ENCODE assay signal across 15 cellular contexts in genomic region chr2:43197568-43197896, GRCh38. TPM values are rescaled to one million over a fixed set of nuclear protein-coding genes. Genes with fewer than 3 reads are reported as not detected.
DNase-seq lines count a peak whose midpoint lies in the region; ATAC-seq, FAIRE-seq and TF ChIP-seq lines count a peak whose summit lies in the region.
"Had no signal": no experiment of that assay in that cellular context is flagged by ENCODE, and none has a peak within 500 bp of the region (broad histone marks: within the 10 kb centered on the region; RNA-seq: fewer than 3 reads in every experiment).

No MANE protein-coding gene starts in this region.

- ATAC-seq in activated naive CD8-positive, alpha-beta T cell treated with anti-CD3 and anti-CD28 coated beads, Interleukin-2, amount 10 ng/mL, durations not matched to agents 7 days and 5 days (ENCODE audit: low read depth): no peak
- no peak for ATAC-seq in natural killer cell treated with Interleukin-12 subunit alpha and Interleukin-12 subunit beta and Interleukin-15 and Interleukin-18, amount 100 ng/mL, for 72 hours
- no peak for ATAC-seq in GM21717 (IDR thresholded peaks at IDR 0.05; ENCODE audit: unreplicated experiment)
- ATAC-seq: activated CD8-positive, alpha-beta memory T cell treated with anti-CD3 and anti-CD28 coated beads, Interleukin-2, amount 10 ng/mL, durations not matched to agents 7 days and 5 days had no signal

- no peaks in the 10 kb centered on the region for H3K9me3 ChIP-seq in CD4-positive, alpha-beta memory T cell (ENCODE audit: control insufficient read depth in 1 of 2, low read length in 2 of 2)
- no peaks in the 10 kb centered on the region for H3K9me3 ChIP-seq in HEK293 (ENCODE audit: control insufficient read depth, insufficient read depth, low read depth, low read length)

- H3K4me3 ChIP-seq in CD4-positive, alpha-beta memory T cell (ENCODE audit: low read length in 2 of 2): no peak overlapping the region
- no peak overlapping the region for H3K4me3 ChIP-seq in HEK293 (ENCODE audit: low read depth, low read length)
- H3K4me3 ChIP-seq: SK-N-MC had no signal

- H3K4me1 Mint-ChIP-seq in CD4-positive, alpha-beta memory T cell: peaks cover 36 to 70% (median 54%) of the 10 kb centered on the region in 4 donors
- H3K4me1 Mint-ChIP-seq in activated naive CD8-positive, alpha-beta T cell treated with anti-CD3 and anti-CD28 coated beads, Interleukin-2, amount 10 ng/mL, durations not matched to agents 7 days and 5 days: peaks cover 64% of the 10 kb centered on the region
- peaks cover 32 to 37% of the 10 kb centered on the region in 2 donors for H3K4me1 Mint-ChIP-seq in natural killer cell treated with Interleukin-12 subunit alpha and Interleukin-12 subunit beta and Interleukin-15 and Interleukin-18, amount 100 ng/mL, for 72 hours (ENCODE audit: low read depth in 2 of 2)

- H3K27ac Mint-ChIP-seq in CD4-positive, alpha-beta memory T cell: peak overlapping the region; percentile 95 to 99 (median 96)
- peak overlapping the region; percentile 92 for H3K27ac Mint-ChIP-seq in activated naive CD8-positive, alpha-beta T cell treated with anti-CD3 and anti-CD28 coated beads, Interleukin-2, amount 10 ng/mL, durations not matched to agents 7 days and 5 days
- H3K27ac Mint-ChIP-seq in natural killer cell treated with Interleukin-12 subunit alpha and Interleukin-12 subunit beta and Interleukin-15 and Interleukin-18, amount 100 ng/mL, for 72 hours: peak overlapping the region; percentile 81 to 89

- no peaks in the 10 kb centered on the region for H3K36me3 ChIP-seq in CD4-positive, alpha-beta memory T cell (ENCODE audit: insufficient read depth, low read length)
- no peaks in the 10 kb centered on the region for H3K36me3 ChIP-seq in HEK293 (ENCODE audit: control insufficient read depth in 2 of 2, insufficient read depth in 1 of 2, low read length in 2 of 2)

- H3K4me3 Mint-ChIP-seq in CD4-positive, alpha-beta memory T cell: peak overlapping the region in 4 of 8 donors; percentile 18 to 59 (median 36)
- peak overlapping the region; percentile 8 for H3K4me3 Mint-ChIP-seq in activated naive CD8-positive, alpha-beta T cell treated with anti-CD3 and anti-CD28 coated beads, Interleukin-2, amount 10 ng/mL, durations not matched to agents 7 days and 5 days
- H3K4me3 Mint-ChIP-seq in natural killer cell treated with Interleukin-12 subunit alpha and Interleukin-12 subunit beta and Interleukin-15 and Interleukin-18, amount 100 ng/mL, for 72 hours: peak overlapping the region; percentile 36
- H3K4me3 Mint-ChIP-seq: activated CD8-positive, alpha-beta memory T cell treated with anti-CD3 and anti-CD28 coated beads, Interleukin-2, amount 10 ng/mL, durations not matched to agents 7 days and 5 days had no signal

- H3K27me3 ChIP-seq in CD4-positive, alpha-beta memory T cell (ENCODE audit: insufficient read depth, low read length): no peaks in the 10 kb centered on the region

- H3K27me3 Mint-ChIP-seq in CD4-positive, alpha-beta memory T cell: no peaks in the 10 kb centered on the region
- no peaks in the 10 kb centered on the region for H3K27me3 Mint-ChIP-seq in activated naive CD8-positive, alpha-beta T cell treated with anti-CD3 and anti-CD28 coated beads, Interleukin-2, amount 10 ng/mL, durations not matched to agents 7 days and 5 days
- H3K27me3 Mint-ChIP-seq in natural killer cell treated with Interleukin-12 subunit alpha and Interleukin-12 subunit beta and Interleukin-15 and Interleukin-18, amount 100 ng/mL, for 72 hours: no peaks in the 10 kb centered on the region
- H3K27me3 Mint-ChIP-seq: activated CD8-positive, alpha-beta memory T cell treated with anti-CD3 and anti-CD28 coated beads, Interleukin-2, amount 10 ng/mL, durations not matched to agents 7 days and 5 days had no signal

- no peaks in the 10 kb centered on the region for H3K36me3 Mint-ChIP-seq in CD4-positive, alpha-beta memory T cell
- peaks cover 3% of the 10 kb centered on the region for H3K36me3 Mint-ChIP-seq in activated naive CD8-positive, alpha-beta T cell treated with anti-CD3 and anti-CD28 coated beads, Interleukin-2, amount 10 ng/mL, durations not matched to agents 7 days and 5 days
- no peaks in the 10 kb centered on the region for H3K36me3 Mint-ChIP-seq in natural killer cell treated with Interleukin-12 subunit alpha and Interleukin-12 subunit beta and Interleukin-15 and Interleukin-18, amount 100 ng/mL, for 72 hours

- no peak for FAIRE-seq in RCC 7860 (lab: Jason Lieb, UNC)
- FAIRE-seq: bronchial epithelial cell, islet of Langerhans had no signal

- POLR2A ChIA-PET in CD4-positive, alpha-beta memory T cell (lab: Charles Lee; ENCODE audit: partially characterized antibody): interaction anchor here (1.0 to 46.5 kb wide), 3 partner anchors 11 to 45 kb away, joined by 3 to 6960 read pairs (median 1138); partner anchors contain the start of gene ZFP36L2
- POLR2A ChIA-PET in HEK293 (lab: Yijun Ruan, JAX): no interaction called here
- POLR2A ChIA-PET in activated naive CD8-positive, alpha-beta T cell treated with anti-CD3 and anti-CD28 coated beads, Interleukin-2, amount 10 ng/mL, durations not matched to agents 7 days and 5 days (lab: Charles Lee): interaction anchor here (0.6 to 8.4 kb wide), 6 partner anchors 23 to 70 kb away, joined by 4 to 238 read pairs (median 20); partner anchors contain the start of gene ZFP36L2

- DNase-seq in CD4-positive, alpha-beta memory T cell: peak in 1 of 5 donors; percentile 15
- no peak for DNase-seq in activated naive CD8-positive, alpha-beta T cell treated with anti-CD3 and anti-CD28 coated beads, Interleukin-2, amount 10 ng/mL, durations not matched to agents 7 days and 5 days
- DNase-seq in natural killer cell treated with Interleukin-12 subunit alpha and Interleukin-12 subunit beta and Interleukin-15 and Interleukin-18, amount 100 ng/mL, for 72 hours (ENCODE audit: low spot score): no peak
- DNase-seq in RCC 7860 (ENCODE audit: low spot score): no peak
- DNase-seq in NCI-H524 (lab: John Stamatoyannopoulos, UW): no peak
- DNase-seq: activated CD8-positive, alpha-beta memory T cell treated with anti-CD3 and anti-CD28 coated beads, Interleukin-2, amount 10 ng/mL, durations not matched to agents 7 days and 5 days; DMS79; mesendoderm; NCI-H69; stimulated activated CD4-positive, alpha-beta T cell treated with anti-CD3 and anti-CD28 coated beads, Interleukin-4, amount 100 ng/mL, for 1 hour had no signal

- intact Hi-C loops in CD4-positive, alpha-beta memory T cell (cut with micrococcal nuclease): no loop called here

- peaks cover 66% of the 10 kb centered on the region for H3K4me1 ChIP-seq in CD4-positive, alpha-beta memory T cell (ENCODE audit: insufficient read depth, low read length)
- no peaks in the 10 kb centered on the region for H3K4me1 ChIP-seq in HEK293 (ENCODE audit: control insufficient read depth, insufficient read depth, low read length)

- no peak overlapping the region for H3K27ac ChIP-seq in CD4-positive, alpha-beta memory T cell (ENCODE audit: low read depth, low read length)
- H3K27ac ChIP-seq in HEK293 (ENCODE audit: extremely low read depth, low read depth, low read length): no peak overlapping the region
- H3K27ac ChIP-seq: SK-N-MC had no signal

- CTCF ChIA-PET in CD4-positive, alpha-beta memory T cell (lab: Charles Lee; ENCODE audit: partially characterized antibody): interaction anchor here (1.0 to 6.9 kb wide), 2 partner anchors 28 to 32 kb away, joined by 3 to 50 read pairs; no protein-coding TSS in a partner anchor
- CTCF ChIA-PET in HEK293 (lab: Yijun Ruan, JAX): no interaction called here

- TF ChIP-seq CTCF in HEK293 (tag by site-specific recombination; IDR thresholded peaks at IDR 0.05): no peak

- peaks cover 0 to 7% (median 0%) of the 10 kb centered on the region in 8 donors for H3K9me3 Mint-ChIP-seq in CD4-positive, alpha-beta memory T cell
- peaks cover 1% of the 10 kb centered on the region for H3K9me3 Mint-ChIP-seq in activated naive CD8-positive, alpha-beta T cell treated with anti-CD3 and anti-CD28 coated beads, Interleukin-2, amount 10 ng/mL, durations not matched to agents 7 days and 5 days
- H3K9me3 Mint-ChIP-seq in natural killer cell treated with Interleukin-12 subunit alpha and Interleukin-12 subunit beta and Interleukin-15 and Interleukin-18, amount 100 ng/mL, for 72 hours: peaks cover 4% of the 10 kb centered on the region

TF ChIP-seq in HEK293, 187 proteins besides CTCF, POLR2A, EP300 and RAD21:
- no peak for TF ChIP-seq ZNF302 (tag by site-specific recombination; IDR thresholded peaks at IDR 0.05; ENCODE audit: low read depth)
- TF ChIP-seq SCRT2 (tag by site-specific recombination; IDR thresholded peaks at IDR 0.05): peak; percentile 56; the same call in 1 of the 2 replicates
- 0 out of 2 replicates have a peak, but pooled peaks have one; percentile 32 for TF ChIP-seq SCRT1 (tag by site-specific recombination; IDR thresholded peaks at IDR 0.05; ENCODE audit: borderline replicate concordance)
TF ChIP-seq in HEK293: peak in this region for 2.

RNA-seq across cellular contexts. Expression of gene ZFP36L2, which starts 28.9 kb away (rescaled TPM):
- 100 to 1,000 TPM; 456 to 464 TPM for total RNA-seq in CD4-positive, alpha-beta memory T cell
- polyA plus RNA-seq in CD4-positive, alpha-beta memory T cell: 100 to 1,000 TPM; 271 to 523 TPM
- 100 to 1,000 TPM; 207 to 218 TPM for total RNA-seq in activated naive CD8-positive, alpha-beta T cell treated with anti-CD3 and anti-CD28 coated beads, Interleukin-2, amount 10 ng/mL, durations not matched to agents 7 days and 5 days
- 10 to 100 TPM; 22.3 to 24.7 TPM for total RNA-seq in natural killer cell treated with Interleukin-12 subunit alpha and Interleukin-12 subunit beta and Interleukin-15 and Interleukin-18, amount 100 ng/mL, for 72 hours

Comparison
In these comparisons a context has a peak if more than half of its experiments do, and no peak if none do; other contexts are left out.
1. RNA of gene ZFP36L2, which starts 28.9 kb away (total RNA-seq): 456 to 464 TPM in CD4-positive, alpha-beta memory T cell and 207 to 218 TPM in activated naive CD8-positive, alpha-beta T cell treated with anti-CD3 and anti-CD28 coated beads, Interleukin-2, amount 10 ng/mL, durations not matched to agents 7 days and 5 days; 22.3 to 24.7 TPM in natural killer cell treated with Interleukin-12 subunit alpha and Interleukin-12 subunit beta and Interleukin-15 and Interleukin-18, amount 100 ng/mL, for 72 hours; every median in the first group is over 4 times any median in the second.
2. Peak in every context shown above with its lines, with median percentiles within 50 percentile points of each other: H3K27ac Mint-ChIP-seq.